1 cellular context compared by ENCODE assay signal in genomic region chr12:6534914-6535696, GRCh38.
TF ChIP-seq lines count a peak whose summit lies in the region.

No MANE protein-coding gene starts in this region.

TF ChIP-seq in K562, 482 proteins besides CTCF, POLR2A, EP300 and RAD21 (continued from another document and continues in another):
- TF ChIP-seq CHD2 (IDR thresholded peaks at IDR 0.05; ENCODE audit: low read depth, low read length) = no peak
- TF ChIP-seq KDM1A (IDR thresholded peaks at IDR 0.05) = peak; percentile 32 to 37; a peak in 2 of 4 replicates
- no peak for TF ChIP-seq ZNF24 (IDR thresholded peaks at IDR 0.05)
- TF ChIP-seq ELF2 (CRISPR knock-in tag; IDR thresholded peaks at IDR 0.05) = no peak
- TF ChIP-seq NR2C1 (IDR thresholded peaks at IDR 0.05) = no peak
- no peak for TF ChIP-seq NR2C1 (tag; IDR thresholded peaks at IDR 0.05)
- no peak for TF ChIP-seq ZBTB17 (CRISPR knock-in tag; IDR thresholded peaks at IDR 0.05)
- no peak for TF ChIP-seq ZNF311 (CRISPR knock-in tag; IDR thresholded peaks at IDR 0.05)
- TF ChIP-seq FOXA1 (IDR thresholded peaks at IDR 0.05; ENCODE audit: borderline replicate concordance) = no peak
- no peak for TF ChIP-seq GABPB2 (CRISPR knock-in tag; conservative IDR thresholded peaks at IDR 0.05)
- TF ChIP-seq, protein P1, sequence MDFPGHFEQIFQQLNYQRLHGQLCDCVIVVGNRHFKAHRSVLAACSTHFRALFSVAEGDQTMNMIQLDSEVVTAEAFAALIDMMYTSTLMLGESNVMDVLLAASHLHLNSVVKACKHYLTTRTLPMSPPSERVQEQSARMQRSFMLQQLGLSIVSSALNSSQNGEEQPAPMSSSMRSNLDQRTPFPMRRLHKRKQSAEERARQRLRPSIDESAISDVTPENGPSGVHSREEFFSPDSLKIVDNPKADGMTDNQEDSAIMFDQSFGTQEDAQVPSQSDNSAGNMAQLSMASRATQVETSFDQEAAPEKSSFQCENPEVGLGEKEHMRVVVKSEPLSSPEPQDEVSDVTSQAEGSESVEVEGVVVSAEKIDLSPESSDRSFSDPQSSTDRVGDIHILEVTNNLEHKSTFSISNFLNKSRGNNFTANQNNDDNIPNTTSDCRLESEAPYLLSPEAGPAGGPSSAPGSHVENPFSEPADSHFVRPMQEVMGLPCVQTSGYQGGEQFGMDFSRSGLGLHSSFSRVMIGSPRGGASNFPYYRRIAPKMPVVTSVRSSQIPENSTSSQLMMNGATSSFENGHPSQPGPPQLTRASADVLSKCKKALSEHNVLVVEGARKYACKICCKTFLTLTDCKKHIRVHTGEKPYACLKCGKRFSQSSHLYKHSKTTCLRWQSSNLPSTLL (IDR thresholded peaks at IDR 0.05) = no peak
- no peak for TF ChIP-seq DEAF1 (CRISPR knock-in tag; IDR thresholded peaks at IDR 0.05)
- TF ChIP-seq RUNX1 (IDR thresholded peaks at IDR 0.05; ENCODE audit: low read depth) = no peak
- no peak for TF ChIP-seq BCOR (IDR thresholded peaks at IDR 0.05)
- TF ChIP-seq CREBBP (IDR thresholded peaks at IDR 0.05; ENCODE audit: low read depth, low read length) = no peak
- TF ChIP-seq RHOXF2B (CRISPR knock-in tag; conservative IDR thresholded peaks at IDR 0.05) = no peak
- no peak for TF ChIP-seq ZNF384 (IDR thresholded peaks at IDR 0.05; ENCODE audit: low read depth, low read length)
- TF ChIP-seq SAFB2 (IDR thresholded peaks at IDR 0.05; ENCODE audit: borderline replicate concordance, low read depth, low read length, severe bottlenecking) = no peak
- TF ChIP-seq NCOA6 (IDR thresholded peaks at IDR 0.05) = no peak
- TF ChIP-seq, protein P2, sequence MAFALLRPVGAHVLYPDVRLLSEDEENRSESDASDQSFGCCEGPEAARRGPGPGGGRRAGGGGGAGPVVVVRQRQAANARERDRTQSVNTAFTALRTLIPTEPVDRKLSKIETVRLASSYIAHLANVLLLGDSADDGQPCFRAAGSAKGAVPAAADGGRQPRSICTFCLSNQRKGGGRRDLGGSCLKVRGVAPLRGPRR (CRISPR knock-in tag; IDR thresholded peaks at IDR 0.05) = no peak
- TF ChIP-seq PHB2 (IDR thresholded peaks at IDR 0.05; ENCODE audit: low read depth) = no peak
- no peak for TF ChIP-seq ARID2 (IDR thresholded peaks at IDR 0.05)
- TF ChIP-seq PHF21A (IDR thresholded peaks at IDR 0.05; ENCODE audit: borderline replicate concordance, low read depth) = peak; percentile 69; the same call in 1 of the 2 replicates
- no peak for TF ChIP-seq NFXL1 (CRISPR knock-in tag; IDR thresholded peaks at IDR 0.05)
- TF ChIP-seq ZNF444 (CRISPR knock-in tag; IDR thresholded peaks at IDR 0.05) = no peak
- TF ChIP-seq ATF3 (IDR thresholded peaks at IDR 0.05) = no peak; the same call in 1 of the 2 replicates
- TF ChIP-seq ATF3 (CRISPR knock-in tag; conservative IDR thresholded peaks at IDR 0.05) = no peak
- no peak for TF ChIP-seq HOXB6 (CRISPR knock-in tag; IDR thresholded peaks at IDR 0.05; ENCODE audit: borderline replicate concordance)
- TF ChIP-seq ZNF232 (CRISPR knock-in tag; IDR thresholded peaks at IDR 0.05) = no peak
- no peak for TF ChIP-seq RBBP5 (IDR thresholded peaks at IDR 0.05; ENCODE audit: borderline replicate concordance, insufficient read depth, low read length, poor library complexity, severe bottlenecking)
- TF ChIP-seq ZNF263 (CRISPR knock-in tag; IDR thresholded peaks at IDR 0.05; ENCODE audit: borderline replicate concordance) = no peak
- no peak for TF ChIP-seq MAZ (CRISPR knock-in tag; conservative IDR thresholded peaks at IDR 0.05 in 1 of 2, IDR thresholded peaks at IDR 0.05 in 1 of 2)
- TF ChIP-seq ZNF239 (CRISPR knock-in tag; IDR thresholded peaks at IDR 0.05) = no peak
- TF ChIP-seq ZNF644 (tag; IDR thresholded peaks at IDR 0.05; ENCODE audit: low read depth) = no peak
- no peak for TF ChIP-seq MIER1 (IDR thresholded peaks at IDR 0.05; ENCODE audit: low read depth)
- peak; percentile 40 for TF ChIP-seq CCNT2 (IDR thresholded peaks at IDR 0.05; ENCODE audit: borderline replicate concordance, extremely low read depth, insufficient read length, low read depth, low read length)
- 0 out of 2 replicates have a peak, but pooled peaks have one; percentile 20 for TF ChIP-seq ZNF592 (IDR thresholded peaks at IDR 0.05)
- TF ChIP-seq HNRNPK (IDR thresholded peaks at IDR 0.05; ENCODE audit: low read depth, low read length, poor library complexity, severe bottlenecking) = no peak
- no peak for TF ChIP-seq MTA1 (IDR thresholded peaks at IDR 0.05; ENCODE audit: borderline replicate concordance)
- no peak for TF ChIP-seq CLOCK (CRISPR knock-in tag; IDR thresholded peaks at IDR 0.05; ENCODE audit: borderline replicate concordance)
- TF ChIP-seq PHB (CRISPR knock-in tag; IDR thresholded peaks at IDR 0.05) = no peak
- no peak for TF ChIP-seq TCFL5 (CRISPR knock-in tag; conservative IDR thresholded peaks at IDR 0.05)
- TF ChIP-seq CBX2 (IDR thresholded peaks at IDR 0.05; ENCODE audit: insufficient read depth, low read length, poor library complexity, severe bottlenecking) = no peak
- no peak for TF ChIP-seq ZNF511 (CRISPR knock-in tag; IDR thresholded peaks at IDR 0.05)
- TF ChIP-seq POLR2B (IDR thresholded peaks at IDR 0.05; ENCODE audit: low read depth, partially characterized antibody) = no peak
- peak; percentile 44 to 79 (median 66) for TF ChIP-seq YY1 (IDR thresholded peaks at IDR 0.05; ENCODE audit: borderline replicate concordance in 1 of 3, control insufficient read depth in 1 of 3, extremely low read depth in 1 of 3, insufficient read depth in 3 of 3, insufficient read length in 1 of 3, insufficient replicate concordance in 2 of 3, low read depth in 1 of 3, low read length in 2 of 3)
- no peak for TF ChIP-seq ZNF41 (CRISPR knock-in tag; conservative IDR thresholded peaks at IDR 0.05)
- peak; percentile 64; the same call in 1 of the 2 replicates for TF ChIP-seq C11orf30 (IDR thresholded peaks at IDR 0.05; ENCODE audit: low read depth)
- no peak for TF ChIP-seq JUNB (CRISPR knock-in tag; conservative IDR thresholded peaks at IDR 0.05)
- no peak for TF ChIP-seq ZKSCAN3 (CRISPR knock-in tag; IDR thresholded peaks at IDR 0.05)
- TF ChIP-seq, protein P3, sequence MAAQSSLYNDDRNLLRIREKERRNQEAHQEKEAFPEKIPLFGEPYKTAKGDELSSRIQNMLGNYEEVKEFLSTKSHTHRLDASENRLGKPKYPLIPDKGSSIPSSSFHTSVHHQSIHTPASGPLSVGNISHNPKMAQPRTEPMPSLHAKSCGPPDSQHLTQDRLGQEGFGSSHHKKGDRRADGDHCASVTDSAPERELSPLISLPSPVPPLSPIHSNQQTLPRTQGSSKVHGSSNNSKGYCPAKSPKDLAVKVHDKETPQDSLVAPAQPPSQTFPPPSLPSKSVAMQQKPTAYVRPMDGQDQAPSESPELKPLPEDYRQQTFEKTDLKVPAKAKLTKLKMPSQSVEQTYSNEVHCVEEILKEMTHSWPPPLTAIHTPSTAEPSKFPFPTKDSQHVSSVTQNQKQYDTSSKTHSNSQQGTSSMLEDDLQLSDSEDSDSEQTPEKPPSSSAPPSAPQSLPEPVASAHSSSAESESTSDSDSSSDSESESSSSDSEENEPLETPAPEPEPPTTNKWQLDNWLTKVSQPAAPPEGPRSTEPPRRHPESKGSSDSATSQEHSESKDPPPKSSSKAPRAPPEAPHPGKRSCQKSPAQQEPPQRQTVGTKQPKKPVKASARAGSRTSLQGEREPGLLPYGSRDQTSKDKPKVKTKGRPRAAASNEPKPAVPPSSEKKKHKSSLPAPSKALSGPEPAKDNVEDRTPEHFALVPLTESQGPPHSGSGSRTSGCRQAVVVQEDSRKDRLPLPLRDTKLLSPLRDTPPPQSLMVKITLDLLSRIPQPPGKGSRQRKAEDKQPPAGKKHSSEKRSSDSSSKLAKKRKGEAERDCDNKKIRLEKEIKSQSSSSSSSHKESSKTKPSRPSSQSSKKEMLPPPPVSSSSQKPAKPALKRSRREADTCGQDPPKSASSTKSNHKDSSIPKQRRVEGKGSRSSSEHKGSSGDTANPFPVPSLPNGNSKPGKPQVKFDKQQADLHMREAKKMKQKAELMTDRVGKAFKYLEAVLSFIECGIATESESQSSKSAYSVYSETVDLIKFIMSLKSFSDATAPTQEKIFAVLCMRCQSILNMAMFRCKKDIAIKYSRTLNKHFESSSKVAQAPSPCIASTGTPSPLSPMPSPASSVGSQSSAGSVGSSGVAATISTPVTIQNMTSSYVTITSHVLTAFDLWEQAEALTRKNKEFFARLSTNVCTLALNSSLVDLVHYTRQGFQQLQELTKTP (IDR thresholded peaks at IDR 0.05; ENCODE audit: low read depth in 1 of 2, partially characterized antibody in 2 of 2) = no peak
- TF ChIP-seq, protein P4, sequence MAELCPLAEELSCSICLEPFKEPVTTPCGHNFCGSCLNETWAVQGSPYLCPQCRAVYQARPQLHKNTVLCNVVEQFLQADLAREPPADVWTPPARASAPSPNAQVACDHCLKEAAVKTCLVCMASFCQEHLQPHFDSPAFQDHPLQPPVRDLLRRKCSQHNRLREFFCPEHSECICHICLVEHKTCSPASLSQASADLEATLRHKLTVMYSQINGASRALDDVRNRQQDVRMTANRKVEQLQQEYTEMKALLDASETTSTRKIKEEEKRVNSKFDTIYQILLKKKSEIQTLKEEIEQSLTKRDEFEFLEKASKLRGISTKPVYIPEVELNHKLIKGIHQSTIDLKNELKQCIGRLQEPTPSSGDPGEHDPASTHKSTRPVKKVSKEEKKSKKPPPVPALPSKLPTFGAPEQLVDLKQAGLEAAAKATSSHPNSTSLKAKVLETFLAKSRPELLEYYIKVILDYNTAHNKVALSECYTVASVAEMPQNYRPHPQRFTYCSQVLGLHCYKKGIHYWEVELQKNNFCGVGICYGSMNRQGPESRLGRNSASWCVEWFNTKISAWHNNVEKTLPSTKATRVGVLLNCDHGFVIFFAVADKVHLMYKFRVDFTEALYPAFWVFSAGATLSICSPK (IDR thresholded peaks at IDR 0.05; ENCODE audit: borderline replicate concordance) = no peak
- no peak for TF ChIP-seq KLF10 (CRISPR knock-in tag; IDR thresholded peaks at IDR 0.05)
- peak; percentile 93 for TF ChIP-seq CHD1 (IDR thresholded peaks at IDR 0.05; ENCODE audit: low read length)
